In genomic region chr1:34266127-34266951, GRCh38 we compare ENCODE assay signal across 16 cellular contexts.
DNase-seq lines count a peak whose midpoint lies in the region; ATAC-seq, FAIRE-seq and TF ChIP-seq lines count a peak whose summit lies in the region.
"Had no signal": no experiment of that assay in that cellular context is flagged by ENCODE, and none has a peak within 500 bp of the region (broad histone marks: within the 10 kb centered on the region; RNA-seq: fewer than 3 reads in every experiment).

No MANE protein-coding gene starts in this region.

- no peak for TF ChIP-seq RAD21 in SK-N-SH (IDR thresholded peaks at IDR 0.05; ENCODE audit: low read length)

- H3K36me3 ChIP-seq in SK-N-SH (replicated peaks in 1 of 2; ENCODE audit: control insufficient read depth in 1 of 2, insufficient read depth in 2 of 2, low read length in 1 of 2): no peaks in the 10 kb centered on the region
- no peaks in the 10 kb centered on the region for H3K36me3 ChIP-seq in iPS-20b (ENCODE audit: insufficient read depth, low read depth, low read length)
- H3K36me3 ChIP-seq: SJSA1 had no signal

- H3K27ac ChIP-seq in SK-N-SH (ENCODE audit: low read depth in 2 of 2, low read length in 1 of 2): no peak overlapping the region
- no peak overlapping the region for H3K27ac ChIP-seq in iPS-20b (ENCODE audit: low read length)
- H3K27ac ChIP-seq: SJSA1, VCaP had no signal

- DNase-seq in SK-N-SH (peak; percentile 11), anterior cingulate cortex (lab: John Stamatoyannopoulos, UW) (peak in 36 of 58 donors; percentile 3 to 80 (median 32)), urothelium cell line (ENCODE audit: low spot score) (peak; percentile 44), HuH-7.5 (ENCODE audit: low spot score) (no peak), GDM1 (lab: John Stamatoyannopoulos, UW) (no peak)
- DNase-seq: activated CD8-positive, alpha-beta memory T cell treated with anti-CD3 and anti-CD28 coated beads, Interleukin-2, amount 10 ng/mL, durations not matched to agents 7 days and 5 days; activated naive CD4-positive, alpha-beta T cell treated with anti-CD3 and anti-CD28 coated beads, Interleukin-2, amount 50 U/mL, for 16 hours; MV-4-11; stimulated activated naive CD8-positive, alpha-beta T cell treated with anti-CD3 and anti-CD28 coated beads, Interleukin-15, Interleukin-2, amounts not matched to agents 100 U/mL and 50 U/mL, for 24 hours had no signal

- H3K4me3 ChIP-seq in SK-N-SH (ENCODE audit: low read depth in 2 of 2, low read length in 1 of 2) (no peak overlapping the region), iPS-20b (ENCODE audit: low read length) (peak overlapping the region; percentile 34; the same call in 1 of the 2 replicates)
- H3K4me3 ChIP-seq: SJSA1 had no signal

- H3K9me2 ChIP-seq in SK-N-SH: no peaks in the 10 kb centered on the region

- H3K27me3 ChIP-seq in SK-N-SH (ENCODE audit: insufficient read depth) (no peaks in the 10 kb centered on the region), iPS-20b (ENCODE audit: insufficient read depth, low read length) (peaks cover 21% of the 10 kb centered on the region)
- H3K27me3 ChIP-seq: SJSA1 had no signal

- CTCF ChIA-PET in SK-N-SH (lab: Yijun Ruan, JAX): interaction anchor here (1.1 kb wide), 1 partner anchor 36 kb away, joined by 3 read pairs; no protein-coding TSS in a partner anchor

- no peaks in the 10 kb centered on the region for H3K79me2 ChIP-seq in SK-N-SH (ENCODE audit: insufficient read depth)

- H4K20me1 ChIP-seq in SK-N-SH (ENCODE audit: insufficient read depth): no peaks in the 10 kb centered on the region

- WGBS in SK-N-SH (ENCODE audit: low lambda C conversion rate): 7% methylated on average over 9 of the region's 16 CpGs

- H2AFZ ChIP-seq in SK-N-SH (ENCODE audit: low read depth): no peak overlapping the region

- no peak for ATAC-seq in SK-N-SH treated with all-trans-retinoic acid at 6 μM for 48 hours
- ATAC-seq in GM18498 (IDR thresholded peaks at IDR 0.05; ENCODE audit: unreplicated experiment): no peak
- ATAC-seq: activated CD8-positive, alpha-beta memory T cell treated with anti-CD3 and anti-CD28 coated beads, Interleukin-2, amount 10 ng/mL, durations not matched to agents 7 days and 5 days; stimulated activated naive CD8-positive, alpha-beta T cell treated with anti-CD3 and anti-CD28 coated beads, Interleukin-15, Interleukin-2, amounts not matched to agents 100 U/mL and 50 U/mL, for 24 hours had no signal

- no peak overlapping the region for H3K4me2 ChIP-seq in SK-N-SH

- H3F3A ChIP-seq in SK-N-SH (replicated peaks; ENCODE audit: insufficient read depth): no peaks in the 10 kb centered on the region

- POLR2A ChIA-PET in SK-N-SH (lab: Yijun Ruan, JAX): no interaction called here

- TF ChIP-seq EP300 in SK-N-SH (IDR thresholded peaks at IDR 0.05; ENCODE audit: borderline replicate concordance in 1 of 2, low read depth in 1 of 2, low read length in 1 of 2): no peak

- H3K9ac ChIP-seq in SK-N-SH (no peak overlapping the region), iPS-20b (ENCODE audit: low read depth, low read length) (no peak overlapping the region)

- H3K4me1 ChIP-seq in SK-N-SH (ENCODE audit: control insufficient read depth in 1 of 2, insufficient read depth in 2 of 2, low read depth in 1 of 2, low read length in 1 of 2) (no peaks in the 10 kb centered on the region; a peak in 1 of 4 replicates), iPS-20b (ENCODE audit: insufficient read depth, low read length) (peaks cover 8% of the 10 kb centered on the region; the same call in 1 of the 2 replicates)

- TF ChIP-seq CTCF in SK-N-SH (IDR thresholded peaks at IDR 0.05): no peak

- H3K9me3 ChIP-seq in SK-N-SH (no peaks in the 10 kb centered on the region), iPS-20b (ENCODE audit: insufficient read depth, low read depth, low read length) (no peaks in the 10 kb centered on the region)
- H3K9me3 ChIP-seq: SJSA1 had no signal

- FAIRE-seq in urothelium cell line (lab: Jason Lieb, UNC): no peak
- FAIRE-seq: GM12891, islet of Langerhans had no signal

TF ChIP-seq in SK-N-SH, 30 proteins besides CTCF, POLR2A, EP300 and RAD21:
- TF ChIP-seq PBX3 (IDR thresholded peaks at IDR 0.05) (no peak), YY1 (IDR thresholded peaks at IDR 0.05; ENCODE audit: low read depth) (no peak), IRF3 (IDR thresholded peaks at IDR 0.05; ENCODE audit: low read depth, low read length) (no peak), RFX5 (IDR thresholded peaks at IDR 0.05; ENCODE audit: low read length) (no peak), TAF1 (IDR thresholded peaks at IDR 0.05; ENCODE audit: borderline replicate concordance, low read depth, low read length) (no peak), MEF2A (IDR thresholded peaks at IDR 0.05; ENCODE audit: borderline replicate concordance, low read depth) (no peak), MXI1 (IDR thresholded peaks at IDR 0.05; ENCODE audit: low read depth, low read length) (no peak), USF1 (IDR thresholded peaks at IDR 0.05; ENCODE audit: borderline replicate concordance, low read depth) (no peak), ELF1 (IDR thresholded peaks at IDR 0.05) (no peak), RXRA (IDR thresholded peaks at IDR 0.05; ENCODE audit: borderline replicate concordance, low read depth) (no peak)

TF ChIP-seq in SK-N-SH treated with all-trans-retinoic acid at 6 μM for 48 hours, 23 proteins besides CTCF, POLR2A, EP300 and RAD21:
- TF ChIP-seq POU6F1 (CRISPR knock-in tag; IDR thresholded peaks at IDR 0.05; ENCODE audit: borderline replicate concordance, low read depth) (no peak), CSRNP3 (CRISPR knock-in tag; IDR thresholded peaks at IDR 0.05) (no peak), SNAI2 (CRISPR knock-in tag; IDR thresholded peaks at IDR 0.05) (no peak), ZC3H10 (CRISPR knock-in tag; IDR thresholded peaks at IDR 0.05) (no peak)

Comparison
In these comparisons a context has a peak if more than half of its experiments do, and no peak if none do; other contexts are left out.
1. DNase-seq: peak in SK-N-SH (single experiment), anterior cingulate cortex (36 of 58) and urothelium cell line (single experiment); none in HuH-7.5 (single experiment) and GDM1 (single experiment).